ENCODE assay signal across 11 cellular contexts in genomic region chr20:50916934-50917333, GRCh38. TPM values are rescaled to one million over a fixed set of nuclear protein-coding genes. Genes with fewer than 3 reads are reported as not detected.
DNase-seq lines count a peak whose midpoint lies in the region; ATAC-seq, FAIRE-seq and TF ChIP-seq lines count a peak whose summit lies in the region.
"Had no signal": no experiment of that assay in that cellular context is flagged by ENCODE, and none has a peak within 500 bp of the region (broad histone marks: within the 10 kb centered on the region; RNA-seq: fewer than 3 reads in every experiment).

No MANE protein-coding gene starts in this region.

- peaks cover 89% of the 10 kb centered on the region for H3K4me1 Mint-ChIP-seq in activated naive CD4-positive, alpha-beta T cell treated with anti-CD3 and anti-CD28 coated beads, Interleukin-2, amount 50 U/mL, for 24 hours
- peaks cover 87 to 90% (median 89%) of the 10 kb centered on the region in 3 donors for H3K4me1 Mint-ChIP-seq in T-cell

- no peak overlapping the region for H4K8ac ChIP-seq in mesendoderm (ENCODE audit: low read depth, low read length)

- FAIRE-seq in D721Med (lab: Jason Lieb, UNC) = no peak

- H3K27me3 Mint-ChIP-seq in activated naive CD4-positive, alpha-beta T cell treated with anti-CD3 and anti-CD28 coated beads, Interleukin-2, amount 50 U/mL, for 24 hours = no peaks in the 10 kb centered on the region
- no peaks in the 10 kb centered on the region for H3K27me3 Mint-ChIP-seq in T-cell

- H3K4me1 ChIP-seq in gastroesophageal sphincter = peaks cover 42 to 96% (median 50%) of the 10 kb centered on the region in 3 donors
- peaks cover 62 to 94% (median 83%) of the 10 kb centered on the region in 4 donors for H3K4me1 ChIP-seq in stomach
- H3K4me1 ChIP-seq in mesendoderm (ENCODE audit: control insufficient read depth, low read depth, low read length) = peaks cover under 1% of the 10 kb centered on the region

- H3K9ac ChIP-seq in mesendoderm (ENCODE audit: low read length) = no peak overlapping the region

- CTCF ChIA-PET in T-cell (lab: Charles Lee) = interaction anchor here in 1 of 2 donors (1.2 to 2.8 kb wide), 2 partner anchors 9 to 126 kb away, joined by 5 to 11 read pairs; no protein-coding TSS in a partner anchor

- no peak for DNase-seq in activated naive CD4-positive, alpha-beta T cell treated with Interleukin-2 at 50 U/mL for 16 hours
- no peak for DNase-seq in T-cell
- no peak for DNase-seq in stomach
- no peak for DNase-seq in mesendoderm
- no peak for DNase-seq in D721Med (ENCODE audit: insufficient read length, low spot score)
- DNase-seq: NCI-H1092, NCI-H748 treated with DMSO at 0.1 percent for 48 hours, retina had no signal

- H3K4me3 ChIP-seq in gastroesophageal sphincter (no peak overlapping the region), stomach (no peak overlapping the region), mesendoderm (ENCODE audit: low read length) (no peak overlapping the region)

- H2AK5ac ChIP-seq in mesendoderm (ENCODE audit: low read length) = no peak overlapping the region

- WGBS in gastroesophageal sphincter (ENCODE audit: low coverage in 1 of 2), 2 donors = 56 to 61% methylated on average over 2 to 3 of the region's 3 CpGs
- 56 to 80% (median 58%) methylated on average over 3 of the region's 3 CpGs for WGBS in stomach, 5 donors
- WGBS in mesendoderm (ENCODE audit: extremely low coverage, insufficient coverage, low lambda C conversion rate) = no CpG with 5 or more reads among the region's 3 CpGs

- no peak overlapping the region for H3K18ac ChIP-seq in mesendoderm (ENCODE audit: low read length)

- no peak overlapping the region for H4K5ac ChIP-seq in mesendoderm (ENCODE audit: low read length)

- H3K36me3 ChIP-seq in gastroesophageal sphincter (no peaks in the 10 kb centered on the region), stomach (no peaks in the 10 kb centered on the region), mesendoderm (ENCODE audit: control insufficient read depth, insufficient read depth, low read length) (peaks cover 4% of the 10 kb centered on the region)

- H3K23ac ChIP-seq in mesendoderm (ENCODE audit: low read length) = no peak overlapping the region

- peak overlapping the region; percentile 38 for H3K4me3 Mint-ChIP-seq in activated naive CD4-positive, alpha-beta T cell treated with anti-CD3 and anti-CD28 coated beads, Interleukin-2, amount 50 U/mL, for 24 hours
- H3K4me3 Mint-ChIP-seq in T-cell = peak overlapping the region in 1 of 3 donors; percentile 23

- H3K27ac ChIP-seq in gastroesophageal sphincter = peak overlapping the region in 3 of 4 donors; percentile 6 to 53 (median 42)
- H3K27ac ChIP-seq in stomach = peak overlapping the region in 3 of 5 donors; percentile 3 to 29 (median 23)
- H3K27ac ChIP-seq in mesendoderm (ENCODE audit: low read depth, low read length) = no peak overlapping the region

- H3K9me3 ChIP-seq in gastroesophageal sphincter (no peaks in the 10 kb centered on the region), stomach (no peaks in the 10 kb centered on the region)

- H3K79me2 ChIP-seq in mesendoderm (ENCODE audit: control insufficient read depth, insufficient read depth, low read length) = peaks cover 91% of the 10 kb centered on the region

- no peak overlapping the region for H3K4me2 ChIP-seq in mesendoderm (ENCODE audit: low read length)

- no peak overlapping the region for H2BK15ac ChIP-seq in mesendoderm (replicated peaks; ENCODE audit: low read depth)

- no peaks in the 10 kb centered on the region for H3K9me3 Mint-ChIP-seq in activated naive CD4-positive, alpha-beta T cell treated with anti-CD3 and anti-CD28 coated beads, Interleukin-2, amount 50 U/mL, for 24 hours
- no peaks in the 10 kb centered on the region for H3K9me3 Mint-ChIP-seq in T-cell

- TF ChIP-seq CTCF in gastroesophageal sphincter (IDR thresholded peaks at IDR 0.05) = no peak
- TF ChIP-seq CTCF in stomach (IDR thresholded peaks at IDR 0.05) = no peak
- no peak for TF ChIP-seq CTCF in D721Med (IDR thresholded peaks at IDR 0.05; ENCODE audit: insufficient read depth, missing control alignments)

- H3K27me3 ChIP-seq in gastroesophageal sphincter (no peaks in the 10 kb centered on the region), stomach (no peaks in the 10 kb centered on the region), mesendoderm (ENCODE audit: insufficient read depth, low read length, poor library complexity) (no peaks in the 10 kb centered on the region)

- TF ChIP-seq POLR2A in gastroesophageal sphincter (IDR thresholded peaks at IDR 0.05) = no peak
- TF ChIP-seq POLR2A in stomach (IDR thresholded peaks at IDR 0.05) = no peak

- peaks cover 12% of the 10 kb centered on the region for H3K36me3 Mint-ChIP-seq in activated naive CD4-positive, alpha-beta T cell treated with anti-CD3 and anti-CD28 coated beads, Interleukin-2, amount 50 U/mL, for 24 hours
- peaks cover 14% of the 10 kb centered on the region for H3K36me3 Mint-ChIP-seq in T-cell

- no peak for TF ChIP-seq EP300 in gastroesophageal sphincter (IDR thresholded peaks at IDR 0.05)
- TF ChIP-seq EP300 in stomach (IDR thresholded peaks at IDR 0.05) = no peak

- H3K4ac ChIP-seq in mesendoderm (ENCODE audit: low read depth, low read length) = no peak overlapping the region

- no peak overlapping the region for H2BK5ac ChIP-seq in mesendoderm (ENCODE audit: low read length)

- intact Hi-C loops in stomach (cut with DNase I; ENCODE audit: low total_unique reads) = no loop called here

- H2BK120ac ChIP-seq in mesendoderm (ENCODE audit: low read depth, low read length) = no peak overlapping the region

- POLR2A ChIA-PET in T-cell (lab: Charles Lee) = interaction anchor here in 1 of 2 donors (0.9 to 1.2 kb wide), 2 partner anchors 11 to 41 kb away, joined by 3 read pairs; no protein-coding TSS in a partner anchor

- no peak for ATAC-seq in T-cell (replicated peaks in 1 of 4)
- no peak for ATAC-seq in gastroesophageal sphincter
- no peak for ATAC-seq in HG03095 (IDR thresholded peaks at IDR 0.05; ENCODE audit: unreplicated experiment)

- H3K56ac ChIP-seq in mesendoderm (ENCODE audit: low read length) = no peak overlapping the region

- H3K79me1 ChIP-seq in mesendoderm (ENCODE audit: low read length) = peaks cover 1% of the 10 kb centered on the region

- H3K27ac Mint-ChIP-seq in activated naive CD4-positive, alpha-beta T cell treated with anti-CD3 and anti-CD28 coated beads, Interleukin-2, amount 50 U/mL, for 24 hours = peak overlapping the region; percentile 60
- peak overlapping the region; percentile 51 to 74 for H3K27ac Mint-ChIP-seq in T-cell

RNA-seq across cellular contexts. Expression of gene ADNP, which starts 14.3 kb away (rescaled TPM):
- total RNA-seq in T-cell (10 to 100 TPM; 57.4 to 66.8 (median 61.7) TPM), gastroesophageal sphincter (10 to 100 TPM; 51.4 to 67.2 (median 55.4) TPM), stomach (10 to 100 TPM; 39.7 to 67.4 (median 57.1) TPM)
- polyA plus RNA-seq in stomach = 10 to 100 TPM; 19.9 to 41.3 (median 20.4) TPM
- 118 TPM for polyA plus RNA-seq in mesendoderm (2013, experiment 1 of 2)
- polyA plus RNA-seq in mesendoderm (2013, experiment 2 of 2) = 114 TPM

RNA-seq across cellular contexts. Expression of gene DPM1, which starts 41.4 kb away (rescaled TPM):
- 10 to 100 TPM; 23.1 to 37.6 (median 33.4) TPM for total RNA-seq in T-cell
- 10 to 100 TPM; 35.2 to 63.0 (median 43.5) TPM for total RNA-seq in gastroesophageal sphincter
- total RNA-seq in stomach = 10 to 100 TPM; 10.7 to 74.1 (median 33.2) TPM
- 10 to 100 TPM; 47.9 to 53.2 (median 52.7) TPM for polyA plus RNA-seq in stomach
- polyA plus RNA-seq in mesendoderm (2013, experiment 1 of 2) = 77.5 TPM
- 81.0 TPM for polyA plus RNA-seq in mesendoderm (2013, experiment 2 of 2)

RNA-seq across cellular contexts. Expression of gene MOCS3, which starts 41.7 kb away (rescaled TPM):
- 1 to 10 TPM; 2.6 to 8.3 (median 7.6) TPM for total RNA-seq in T-cell
- 1 to 10 TPM; 4.2 to 6.1 (median 5.4) TPM for total RNA-seq in gastroesophageal sphincter
- total RNA-seq in stomach = 1 to 10 TPM in 3 of 5 donors, under 1 TPM in 1, not detected in 1; 0.89 to 7.0 (median 2.7) TPM
- polyA plus RNA-seq in stomach = 1 to 10 TPM; 2.1 to 2.4 (median 2.2) TPM
- polyA plus RNA-seq in mesendoderm (2013, experiment 1 of 2) = 4.0 TPM
- 4.3 TPM for polyA plus RNA-seq in mesendoderm (2013, experiment 2 of 2)
